8 cellular contexts compared by ENCODE assay signal in the genomic region with DNA sequence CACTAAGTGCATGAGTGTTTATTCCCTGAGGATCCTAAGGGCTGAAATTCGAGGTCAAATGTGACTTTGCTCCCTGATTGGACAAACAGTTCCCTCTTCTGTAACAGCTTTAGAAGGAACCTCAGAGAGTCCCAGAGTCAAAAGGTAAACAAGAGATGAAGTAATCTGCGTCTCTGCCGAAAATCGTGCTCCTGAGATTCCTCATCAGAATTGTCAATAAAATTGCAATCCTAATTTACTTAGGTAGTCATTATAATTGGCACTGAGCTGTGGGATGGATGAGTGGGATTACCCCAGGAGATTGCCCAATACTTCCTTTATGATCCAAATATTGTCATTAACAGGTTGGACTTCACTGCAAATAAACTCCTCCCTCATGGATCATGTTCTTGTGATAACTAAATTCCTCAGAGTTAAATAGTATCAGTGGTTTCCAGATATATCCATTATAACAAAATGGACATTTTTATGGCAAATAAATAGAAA. TPM values are rescaled to one million over a fixed set of nuclear protein-coding genes. Genes with fewer than 3 reads are reported as not detected.
DNase-seq lines count a peak whose midpoint lies in the region; ATAC-seq and TF ChIP-seq lines count a peak whose summit lies in the region.

No MANE protein-coding gene starts in this region.

- H3K36me3 ChIP-seq in DND-41 (ENCODE audit: insufficient read depth, low read length), result no peaks in the 10 kb centered on the region; the same call in 1 of the 2 replicates
- H3K36me3 ChIP-seq in Loucy (ENCODE audit: insufficient read depth, low read length), result no peaks in the 10 kb centered on the region
- H3K36me3 ChIP-seq in ectodermal cell (ENCODE audit: control insufficient read depth, insufficient read depth, low read length), result no peaks in the 10 kb centered on the region

- peaks cover 2% of the 10 kb centered on the region for H3K9me3 Mint-ChIP-seq in neural crest cell

- H3K4me2 ChIP-seq in DND-41 (ENCODE audit: insufficient read depth, low read length) (peak overlapping the region; percentile 77), Loucy (ENCODE audit: low read depth, low read length, poor library complexity, severe bottlenecking) (peak overlapping the region; percentile 94)

- H3K4me1 ChIP-seq in DND-41 (ENCODE audit: insufficient read depth, low read length) (peaks cover 35% of the 10 kb centered on the region), Loucy (ENCODE audit: insufficient read depth, low read length, poor library complexity, severe bottlenecking) (peaks cover 27% of the 10 kb centered on the region), ectodermal cell (ENCODE audit: control insufficient read depth, insufficient read depth, low read length) (peaks cover 8% of the 10 kb centered on the region)

- H3K9me3 ChIP-seq in DND-41 (ENCODE audit: insufficient read depth, low read length, severe bottlenecking), result no peaks in the 10 kb centered on the region
- H3K9me3 ChIP-seq in Loucy (ENCODE audit: insufficient read depth, low read depth, low read length), result no peaks in the 10 kb centered on the region
- no peaks in the 10 kb centered on the region for H3K9me3 ChIP-seq in ectodermal cell (ENCODE audit: control insufficient read depth, low read length)

- H3K36me3 Mint-ChIP-seq in neural crest cell (ENCODE audit: low read depth), result peaks cover 7% of the 10 kb centered on the region

- TF ChIP-seq CTCF in DND-41 (IDR thresholded peaks at IDR 0.05; ENCODE audit: borderline replicate concordance, extremely low read depth, low read length, poor library complexity, severe bottlenecking) (no peak), Loucy (conservative IDR thresholded peaks at IDR 0.05; ENCODE audit: low read length) (no peak), neural crest cell (conservative IDR thresholded peaks at IDR 0.05) (no peak), GM20000 (IDR thresholded peaks at IDR 0.05; ENCODE audit: extremely low read depth, missing control alignments) (no peak)

- no peaks in the 10 kb centered on the region for H3K9me2 ChIP-seq in Loucy (replicated peaks; ENCODE audit: low read depth, low read length)

- ATAC-seq in DND-41 (ENCODE audit: insufficient read depth, low read depth) (no peak), HG03457 (IDR thresholded peaks at IDR 0.05; ENCODE audit: unreplicated experiment) (no peak), HG02588 (IDR thresholded peaks at IDR 0.05; ENCODE audit: unreplicated experiment) (no peak)

- H3K9ac ChIP-seq in DND-41 (ENCODE audit: low read depth, low read length) (peak overlapping the region; percentile 89), Loucy (ENCODE audit: low read depth, low read length, poor library complexity, severe bottlenecking) (peak overlapping the region; percentile 88)

- H3K4me3 ChIP-seq in DND-41 (ENCODE audit: low read depth in 1 of 2, low read length in 2 of 2) (peak overlapping the region; percentile 87 to 89), Loucy (ENCODE audit: low read length, poor library complexity, severe bottlenecking) (peak overlapping the region; percentile 89), ectodermal cell (ENCODE audit: insufficient read depth, low read depth, low read length) (peak overlapping the region; percentile 89)

- WGBS in ectodermal cell, 2 experiments, result 36 to 61% methylated on average over 2 to 4 of the region's 4 CpGs

- H2AFZ ChIP-seq in DND-41 (ENCODE audit: low read depth, low read length) (peak overlapping the region; percentile 96), Loucy (ENCODE audit: low read length) (peak overlapping the region; percentile 99)

- peak overlapping the region; percentile 91 for H3K4me3 Mint-ChIP-seq in neural crest cell

- no peaks in the 10 kb centered on the region for H3K27me3 Mint-ChIP-seq in neural crest cell (ENCODE audit: low read depth)

- H4K20me1 ChIP-seq in DND-41 (ENCODE audit: insufficient read depth, low read length), result peaks cover 6% of the 10 kb centered on the region; the same call in 1 of the 2 replicates
- peaks cover 15% of the 10 kb centered on the region for H4K20me1 ChIP-seq in Loucy (ENCODE audit: insufficient read depth, low read length, poor library complexity, severe bottlenecking)

- H3K79me2 ChIP-seq in DND-41 (ENCODE audit: insufficient read depth, low read length) (peaks cover 40% of the 10 kb centered on the region), Loucy (ENCODE audit: insufficient read depth, low read length) (peaks cover 32% of the 10 kb centered on the region)

- DNase-seq in DND-41 (no peak), neural crest cell (ENCODE audit: low read depth, low spot score) (no peak), activated gamma-delta T cell treated with Interleukin-2 at 50 U/mL for 16 hours (no peak), GM20000 (ENCODE audit: low spot score) (no peak)

- peaks cover 29% of the 10 kb centered on the region for H3K4me1 Mint-ChIP-seq in neural crest cell

- H3K27ac ChIP-seq in DND-41 (ENCODE audit: low read length) (peak overlapping the region; percentile 97), ectodermal cell (ENCODE audit: insufficient read depth, low read depth, low read length, poor library complexity, severe bottlenecking) (no peak overlapping the region)

- no peaks in the 10 kb centered on the region for H3K27me3 ChIP-seq in DND-41 (ENCODE audit: insufficient read depth, low read length, poor library complexity)
- no peaks in the 10 kb centered on the region for H3K27me3 ChIP-seq in Loucy (ENCODE audit: insufficient read depth, low read length, poor library complexity, severe bottlenecking)
- no peaks in the 10 kb centered on the region for H3K27me3 ChIP-seq in ectodermal cell (ENCODE audit: control insufficient read depth, insufficient read depth, low read length, poor library complexity, severe bottlenecking)

- no peaks in the 10 kb centered on the region for H3F3A ChIP-seq in Loucy (ENCODE audit: low read depth)

- no peak overlapping the region for H3K27ac Mint-ChIP-seq in neural crest cell (ENCODE audit: unreplicated experiment)

RNA-seq across cellular contexts. Expression of a gene that starts 0.9 kb away (rescaled TPM):
- 51.0 TPM for polyA plus RNA-seq in ectodermal cell (2013, experiment 1 of 4)
- polyA plus RNA-seq in ectodermal cell (2013, experiment 2 of 4), result 46.7 TPM
- 42.0 TPM for polyA plus RNA-seq in ectodermal cell (2013, experiment 3 of 4)
- polyA plus RNA-seq in ectodermal cell (2013, experiment 4 of 4), result 46.3 TPM
- total RNA-seq in neural crest cell, result 51.5 and 52.7 TPM in 2 replicates

RNA-seq across cellular contexts. Expression of a gene that starts 56.3 kb away (rescaled TPM):
- 1.6 TPM for polyA plus RNA-seq in ectodermal cell (2013, experiment 1 of 4)
- 0.98 TPM for polyA plus RNA-seq in ectodermal cell (2013, experiment 2 of 4)
- 0.80 TPM for polyA plus RNA-seq in ectodermal cell (2013, experiment 3 of 4)
- 1.8 TPM for polyA plus RNA-seq in ectodermal cell (2013, experiment 4 of 4)
- 2.3 and 2.8 TPM in 2 replicates for total RNA-seq in neural crest cell
